In the genomic region with DNA sequence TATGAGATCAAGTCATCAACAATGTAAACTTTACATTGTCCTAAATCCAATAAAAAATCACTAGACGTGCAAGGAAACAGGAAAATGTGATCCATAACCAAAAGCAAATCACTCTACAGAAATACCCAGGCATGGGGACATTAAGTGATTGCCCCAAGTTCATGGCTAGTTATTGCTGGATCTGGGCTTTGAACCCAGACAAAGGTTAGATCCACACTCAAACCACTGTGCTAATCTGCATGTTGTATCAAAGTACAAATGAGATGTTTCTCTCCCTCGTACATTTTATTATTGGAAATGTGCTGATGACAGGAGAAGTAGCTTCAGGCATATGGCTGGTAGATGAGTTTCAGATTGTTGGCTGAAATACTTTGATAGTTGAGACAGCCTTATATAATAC, we compare ENCODE assay signal across 29 cellular contexts.
"Had no signal": no experiment of that assay in that cellular context is flagged by ENCODE, and none has a peak within 500 bp of the region (broad histone marks: within the 10 kb centered on the region; RNA-seq: fewer than 3 reads in every experiment).

No MANE protein-coding gene starts in this region.

- H3K27ac ChIP-seq: neutrophil, ovary, parathyroid adenoma, psoas muscle, skin epidermis, suprapubic skin, testis, tibial artery, transverse colon, upper lobe of right lung, uterus had no signal

- H3K9ac ChIP-seq: parathyroid adenoma had no signal

- H3K27me3 Mint-ChIP-seq: naive B cell; naive thymus-derived CD8-positive, alpha-beta T cell; natural killer cell treated with Interleukin-12 subunit alpha and Interleukin-12 subunit beta and Interleukin-15 and Interleukin-18, amount 100 ng/mL, for 72 hours; progenitor cell of endocrine pancreas; stimulated activated naive CD8-positive, alpha-beta T cell treated with anti-CD3 and anti-CD28 coated beads, Interleukin-15, amount 100 ng/mL, for 72 hours; type B pancreatic cell had no signal

- H2AFZ ChIP-seq: parathyroid adenoma had no signal

- H3K36me3 ChIP-seq: neutrophil, ovary, suprapubic skin, tibial artery, transverse colon, upper lobe of right lung, uterus had no signal

- ATAC-seq: naive thymus-derived CD8-positive, alpha-beta T cell; natural killer cell treated with Interleukin-12 subunit alpha and Interleukin-12 subunit beta and Interleukin-15 and Interleukin-18, amount 100 ng/mL, for 72 hours; psoas muscle; right cardiac atrium; sciatic nerve; stimulated activated effector memory CD8-positive, alpha-beta T cell treated with anti-CD3 and anti-CD28 coated beads, Interleukin-12 subunit alpha, Interleukin-12 subunit beta, amount 100 ng/mL, for 72 hours; stimulated activated naive CD8-positive, alpha-beta T cell treated with anti-CD3 and anti-CD28 coated beads, Interleukin-15, amount 100 ng/mL, for 72 hours; stimulated activated naive CD8-positive, alpha-beta T cell treated with anti-CD3 and anti-CD28 coated beads, Interleukin-15, Interleukin-2, amounts not matched to agents 100 U/mL and 50 U/mL, for 24 hours; upper lobe of right lung had no signal

- H3K36me3 Mint-ChIP-seq: naive thymus-derived CD8-positive, alpha-beta T cell; natural killer cell treated with Interleukin-12 subunit alpha and Interleukin-12 subunit beta and Interleukin-15 and Interleukin-18, amount 100 ng/mL, for 72 hours; type B pancreatic cell had no signal

- H3K27me3 ChIP-seq: neutrophil, ovary, suprapubic skin, testis, tibial artery, transverse colon, upper lobe of right lung, uterus had no signal

- H3K4me3 ChIP-seq: ovary, psoas muscle, skin epidermis, suprapubic skin, testis, tibial artery, transverse colon, upper lobe of right lung, uterus had no signal

- H3K9me3 ChIP-seq: neutrophil, ovary, psoas muscle, suprapubic skin, testis, tibial artery, transverse colon, upper lobe of right lung, uterus had no signal

- H3K27ac Mint-ChIP-seq: naive thymus-derived CD8-positive, alpha-beta T cell; natural killer cell treated with Interleukin-12 subunit alpha and Interleukin-12 subunit beta and Interleukin-15 and Interleukin-18, amount 100 ng/mL, for 72 hours; progenitor cell of endocrine pancreas; stimulated activated effector memory CD8-positive, alpha-beta T cell treated with anti-CD3 and anti-CD28 coated beads, Interleukin-12 subunit alpha, Interleukin-12 subunit beta, amount 100 ng/mL, for 72 hours; stimulated activated naive CD8-positive, alpha-beta T cell treated with anti-CD3 and anti-CD28 coated beads, Interleukin-15, amount 100 ng/mL, for 72 hours; type B pancreatic cell had no signal

- H3K9me3 Mint-ChIP-seq: naive thymus-derived CD8-positive, alpha-beta T cell; stimulated activated effector memory CD8-positive, alpha-beta T cell treated with anti-CD3 and anti-CD28 coated beads, Interleukin-12 subunit alpha, Interleukin-12 subunit beta, amount 100 ng/mL, for 72 hours; type B pancreatic cell had no signal

- DNase-seq: naive B cell; naive thymus-derived CD8-positive, alpha-beta T cell; nucleus accumbens; ovary; posterior cingulate gyrus; psoas muscle; right cardiac atrium; stimulated activated CD4-positive, alpha-beta T cell treated with anti-CD3 and anti-CD28 coated beads, Interleukin-15, amount 100 ng/mL, for 24 hours; stimulated activated CD4-positive, alpha-beta T cell treated with anti-CD3 and anti-CD28 coated beads, Interleukin-2, amount 100 ng/mL, for 24 hours; stimulated activated CD4-positive, alpha-beta T cell treated with anti-CD3 and anti-CD28 coated beads, Interleukin-2, amount 100 ng/mL, for 48 hours; stimulated activated CD4-positive, alpha-beta T cell treated with anti-CD3 and anti-CD28 coated beads, Interleukin-4, amount 100 ng/mL, for 24 hours; stimulated activated naive CD4-positive, alpha-beta T cell; stimulated activated naive CD8-positive, alpha-beta T cell treated with anti-CD3 and anti-CD28 coated beads, Interleukin-15, amount 100 ng/mL, for 72 hours; stimulated activated naive CD8-positive, alpha-beta T cell treated with anti-CD3 and anti-CD28 coated beads, Interleukin-15, Interleukin-2, amounts not matched to agents 100 U/mL and 50 U/mL, for 24 hours; substantia nigra; testis; tibial artery; transverse colon; upper lobe of right lung; uterus had no signal

- H3K4me3 Mint-ChIP-seq: naive thymus-derived CD8-positive, alpha-beta T cell; natural killer cell treated with Interleukin-12 subunit alpha and Interleukin-12 subunit beta and Interleukin-15 and Interleukin-18, amount 100 ng/mL, for 72 hours; stimulated activated effector memory CD8-positive, alpha-beta T cell treated with anti-CD3 and anti-CD28 coated beads, Interleukin-12 subunit alpha, Interleukin-12 subunit beta, amount 100 ng/mL, for 72 hours; stimulated activated naive CD8-positive, alpha-beta T cell treated with anti-CD3 and anti-CD28 coated beads, Interleukin-15, amount 100 ng/mL, for 72 hours; type B pancreatic cell had no signal
